In the genomic region with DNA sequence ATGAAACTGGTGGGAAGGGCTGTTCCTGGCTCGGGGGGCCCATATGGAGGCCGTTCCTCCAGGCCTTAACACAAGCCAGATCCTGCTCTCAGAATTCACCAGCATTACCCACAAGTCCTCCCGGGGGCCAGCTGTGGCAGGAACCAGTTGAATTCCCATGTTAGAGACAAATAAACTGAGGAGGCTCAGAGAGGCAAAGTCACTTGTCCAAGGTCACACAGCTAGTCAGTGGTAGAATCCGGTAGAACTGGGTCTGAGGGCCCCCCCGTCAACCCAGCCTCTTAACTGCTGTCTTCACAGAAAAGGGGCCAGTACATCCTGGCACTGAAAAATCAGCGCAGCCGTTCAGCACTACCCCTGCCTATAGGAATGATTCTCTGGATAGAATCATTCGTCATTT, we compare ENCODE assay signal across 1 cellular context.
TF ChIP-seq lines count a peak whose summit lies in the region.

No MANE protein-coding gene starts in this region.

TF ChIP-seq in HEK293, 187 proteins besides CTCF, POLR2A, EP300 and RAD21:
- TF ChIP-seq ZNF530 (tag by site-specific recombination; IDR thresholded peaks at IDR 0.05; ENCODE audit: low read depth) = no peak
- TF ChIP-seq GLI4 (tag by site-specific recombination; IDR thresholded peaks at IDR 0.05) = no peak
- TF ChIP-seq ZNF138 (tag by site-specific recombination; IDR thresholded peaks at IDR 0.05; ENCODE audit: borderline replicate concordance) = no peak
- TF ChIP-seq ZNF302 (tag by site-specific recombination; IDR thresholded peaks at IDR 0.05; ENCODE audit: low read depth) = no peak
- peak; percentile 67; the same call in 1 of the 2 replicates for TF ChIP-seq ZNF768 (tag by site-specific recombination; IDR thresholded peaks at IDR 0.05)
